Comparison of ENCODE assay signal across 9 cellular contexts in genomic region chr17:4795168-4795567, GRCh38. TPM values are rescaled to one million over a fixed set of nuclear protein-coding genes. Genes with fewer than 3 reads are reported as not detected.
A peak's percentile ranks its signal among the peaks of the same experiment; 100 is the strongest.
DNase-seq lines count a peak whose midpoint lies in the region; ATAC-seq and TF ChIP-seq lines count a peak whose summit lies in the region.
"Had no signal": no experiment of that assay in that cellular context is flagged by ENCODE, and none has a peak within 500 bp of the region (broad histone marks: within the 10 kb centered on the region; RNA-seq: fewer than 3 reads in every experiment).

No MANE protein-coding gene starts in this region.

- no peaks in the 10 kb centered on the region for H3K9me3 Mint-ChIP-seq in activated naive CD4-positive, alpha-beta T cell treated with anti-CD3 and anti-CD28 coated beads, Interleukin-2, amount 50 U/mL, for 24 hours
- H3K9me3 Mint-ChIP-seq in activated naive CD8-positive, alpha-beta T cell (ENCODE audit: low read depth), result no peaks in the 10 kb centered on the region

- no peaks in the 10 kb centered on the region for H3K9me3 ChIP-seq in lower lobe of right lung
- H3K9me3 ChIP-seq in transverse colon, result no peaks in the 10 kb centered on the region

- TF ChIP-seq EP300 in transverse colon (IDR thresholded peaks at IDR 0.05; ENCODE audit: low read depth), result no peak

- H3K36me3 ChIP-seq in lower lobe of right lung (peaks cover 23% of the 10 kb centered on the region), transverse colon (peaks cover 0 to 17% (median 4%) of the 10 kb centered on the region in 4 donors)

- WGBS in transverse colon (ENCODE audit: low coverage in 1 of 2), 2 donors, result 89 to 100% methylated on average over 1 of the region's 1 CpG

- TF ChIP-seq CTCF in lower lobe of right lung (IDR thresholded peaks at IDR 0.05) (no peak), transverse colon (IDR thresholded peaks at IDR 0.05) (no peak)

- H3K4me3 ChIP-seq in lower lobe of right lung (peak overlapping the region; percentile 83), transverse colon (peak overlapping the region in 2 of 4 donors; percentile 68 to 77)

- peaks cover 2% of the 10 kb centered on the region for H3K36me3 Mint-ChIP-seq in activated naive CD4-positive, alpha-beta T cell treated with anti-CD3 and anti-CD28 coated beads, Interleukin-2, amount 50 U/mL, for 24 hours
- H3K36me3 Mint-ChIP-seq in activated naive CD8-positive, alpha-beta T cell, result peaks cover 2% of the 10 kb centered on the region

- no peak for DNase-seq in activated naive CD4-positive, alpha-beta T cell (lab: John Stamatoyannopoulos, UW)
- no peak for DNase-seq in lower lobe of right lung
- no peak for DNase-seq in transverse colon
- DNase-seq in DMS 273 treated with DMSO at 0.1 percent for 48 hours (lab: John Stamatoyannopoulos, UW), result no peak

- H3K27ac ChIP-seq in lower lobe of right lung (peak overlapping the region; percentile 77), transverse colon (peak overlapping the region; percentile 79 to 84 (median 81))

- H3K4me1 ChIP-seq in lower lobe of right lung (peaks cover 7% of the 10 kb centered on the region), transverse colon (peaks cover 0 to 18% (median 12%) of the 10 kb centered on the region in 4 donors)

- no peak overlapping the region for H3K4me3 Mint-ChIP-seq in activated naive CD4-positive, alpha-beta T cell treated with anti-CD3 and anti-CD28 coated beads, Interleukin-2, amount 50 U/mL, for 24 hours
- peak overlapping the region; percentile 27 for H3K4me3 Mint-ChIP-seq in activated naive CD8-positive, alpha-beta T cell

- no peaks in the 10 kb centered on the region for H3K27me3 ChIP-seq in lower lobe of right lung (ENCODE audit: low read depth)
- H3K27me3 ChIP-seq in transverse colon, result no peaks in the 10 kb centered on the region

- peaks cover 18% of the 10 kb centered on the region for H3K4me1 Mint-ChIP-seq in activated naive CD4-positive, alpha-beta T cell treated with anti-CD3 and anti-CD28 coated beads, Interleukin-2, amount 50 U/mL, for 24 hours
- peaks cover 19% of the 10 kb centered on the region for H3K4me1 Mint-ChIP-seq in activated naive CD8-positive, alpha-beta T cell (ENCODE audit: low read depth)

- no peaks in the 10 kb centered on the region for H3K27me3 Mint-ChIP-seq in activated naive CD4-positive, alpha-beta T cell treated with anti-CD3 and anti-CD28 coated beads, Interleukin-2, amount 50 U/mL, for 24 hours
- no peaks in the 10 kb centered on the region for H3K27me3 Mint-ChIP-seq in activated naive CD8-positive, alpha-beta T cell

- ATAC-seq in lower lobe of right lung (no peak), GM21360 (IDR thresholded peaks at IDR 0.05; ENCODE audit: unreplicated experiment) (no peak), HG03175 (IDR thresholded peaks at IDR 0.05; ENCODE audit: unreplicated experiment) (no peak)

- no peak for TF ChIP-seq POLR2A in transverse colon (IDR thresholded peaks at IDR 0.05)

- intact Hi-C loops in lower lobe of right lung (cut with DNase I) (no loop called here), transverse colon (cut with DNase I; ENCODE audit: low total_unique reads) (no loop called here)

- in situ Hi-C loops in transverse colon (cut with MboI; ENCODE audit: low pct_ligation_motif_present in 1 of 4, low pct_unique_long_range_greater_than_20kb in 1 of 4, low sequenced_read_pairs in 3 of 4), result loop anchor here in 2 of 4 donors (25.0 kb wide), 1 partner anchor 92 kb away; the partner anchor contains the start of gene C17orf107 (in 2 of the 2)

- peak overlapping the region; percentile 66 for H3K27ac Mint-ChIP-seq in activated naive CD4-positive, alpha-beta T cell treated with anti-CD3 and anti-CD28 coated beads, Interleukin-2, amount 50 U/mL, for 24 hours
- H3K27ac Mint-ChIP-seq in activated naive CD8-positive, alpha-beta T cell, result peak overlapping the region; percentile 100

RNA-seq across cellular contexts. Expression of gene PSMB6, which starts 0.8 kb away (rescaled TPM):
- total RNA-seq in lower lobe of right lung (95.5 TPM), transverse colon (100 to 1,000 TPM in 2 of 4 donors, 10 to 100 TPM in 2; 34.0 to 111 (median 80.9) TPM)

RNA-seq across cellular contexts. Expression of gene GLTPD2, which starts 6.4 kb away (rescaled TPM):
- total RNA-seq in lower lobe of right lung (not detected), transverse colon (1 to 10 TPM in 1 of 4 donors, under 1 TPM in 1, not detected in 2; 0.41 to 1.7 TPM)
- total RNA-seq: occipital lobe had no signal

RNA-seq across cellular contexts. Expression of gene VMO1, which starts 9.0 kb away (rescaled TPM):
- total RNA-seq in lower lobe of right lung (9.9 TPM), transverse colon (1 to 10 TPM in 2 of 4 donors, under 1 TPM in 1, not detected in 1; 0.68 to 5.2 (median 1.9) TPM)

RNA-seq across cellular contexts. Expression of gene PLD2, which starts 11.8 kb away (rescaled TPM):
- total RNA-seq in lower lobe of right lung (38.4 TPM), transverse colon (10 to 100 TPM; 13.9 to 81.9 (median 18.9) TPM)
